ENCODE assay signal across 8 cellular contexts in the genomic region with DNA sequence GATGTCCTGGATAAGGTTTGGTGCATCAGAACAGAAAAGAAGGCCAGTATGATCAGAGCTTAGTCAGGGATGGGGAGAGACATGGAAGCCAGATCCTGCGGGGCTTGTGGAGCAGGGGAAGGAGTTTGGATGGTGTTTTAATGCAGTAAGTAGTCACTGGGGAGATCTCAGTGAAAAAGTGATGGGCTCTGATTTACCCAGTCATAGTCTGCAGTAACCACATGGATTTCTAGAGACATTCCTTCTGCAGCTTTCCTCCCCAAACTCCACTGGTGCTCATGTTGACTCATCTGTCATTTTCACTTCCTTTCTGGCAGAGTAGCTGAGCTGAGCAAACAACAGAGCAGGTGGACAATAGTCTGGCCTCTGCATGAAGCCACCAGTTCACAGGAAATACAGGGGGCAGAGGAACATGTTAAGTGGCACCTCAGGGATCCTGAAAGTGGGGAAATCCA.
DNase-seq lines count a peak whose midpoint lies in the region; ATAC-seq lines count a peak whose summit lies in the region.

No MANE protein-coding gene starts in this region.

- H3K4me3 ChIP-seq in H7 (ENCODE audit: insufficient read depth, low read depth, low read length): no peak overlapping the region

- H3K36me3 ChIP-seq in H7 (replicated peaks; ENCODE audit: control insufficient read depth, insufficient read depth, low read length): no peaks in the 10 kb centered on the region; the same call in 1 of the 2 replicates

- no peaks in the 10 kb centered on the region for H3K27me3 ChIP-seq in H7 (ENCODE audit: control insufficient read depth, insufficient read depth, low read length)

- no peak for ATAC-seq in GM19328 (IDR thresholded peaks at IDR 0.05; ENCODE audit: unreplicated experiment)

- DNase-seq in GM04503 (ENCODE audit: low read depth) (peak; percentile 83), H7 (peak; percentile 59), NCI-H146 (lab: John Stamatoyannopoulos, UW) (peak; percentile 97), astrocyte of the hippocampus (ENCODE audit: low read depth, low spot score) (peak; percentile 87), myocyte (ENCODE audit: low read depth) (peak; percentile 84), SKM-1 treated with dmso at 0.1 percent for 144 hours (lab: John Stamatoyannopoulos, UW; ENCODE audit: unreplicated experiment) (no peak), cortex of kidney (lab: John Stamatoyannopoulos, UW) (no peak)

Comparison
In these comparisons a context has a peak if more than half of its experiments do, and no peak if none do; other contexts are left out.
1. DNase-seq: peak in GM04503 (single experiment), H7 (single experiment), NCI-H146 (single experiment), astrocyte of the hippocampus (single experiment) and myocyte (single experiment); none in SKM-1 treated with dmso at 0.1 percent for 144 hours (single experiment) and cortex of kidney (single experiment).